Comparison of ENCODE assay signal across 22 cellular contexts in genomic region chr21:42230636-42231035, GRCh38. TPM values are rescaled to one million over a fixed set of nuclear protein-coding genes. Genes with fewer than 3 reads are reported as not detected.
A peak's percentile ranks its signal among the peaks of the same experiment; 100 is the strongest.
DNase-seq lines count a peak whose midpoint lies in the region; ATAC-seq and TF ChIP-seq lines count a peak whose summit lies in the region.
"Had no signal": no experiment of that assay in that cellular context is flagged by ENCODE, and none has a peak within 500 bp of the region (broad histone marks: within the 10 kb centered on the region; RNA-seq: fewer than 3 reads in every experiment).

No MANE protein-coding gene starts in this region.

- H3K27ac ChIP-seq in right lobe of liver, result peak overlapping the region in 2 of 3 donors; percentile 8 to 29
- H3K27ac ChIP-seq in stomach, result peak overlapping the region in 4 of 5 donors; percentile 1 to 91 (median 32)
- no peak overlapping the region for H3K27ac ChIP-seq in prostate gland
- H3K27ac ChIP-seq: ascending aorta had no signal

- no peak overlapping the region for H3K4me3 ChIP-seq in right lobe of liver
- no peak overlapping the region for H3K4me3 ChIP-seq in stomach
- H3K4me3 ChIP-seq in prostate gland, result no peak overlapping the region
- H3K4me3 ChIP-seq: ascending aorta, mucosa of descending colon had no signal

- CTCF ChIA-PET in activated CD8-positive, alpha-beta T cell treated with anti-CD3 and anti-CD28 coated beads for 36 hours (lab: Charles Lee), result interaction anchor here (1.7 to 2.8 kb wide), 4 partner anchors 7 to 85 kb away, joined by 7 to 15 read pairs (median 12); no protein-coding TSS in a partner anchor
- CTCF ChIA-PET in activated CD8-positive, alpha-beta T cell treated with anti-CD3 and anti-CD28 coated beads, Interleukin-2, amount 10 ng/mL, durations not matched to agents 7 days and 5 days (lab: Charles Lee), result interaction anchor here (1.0 to 5.0 kb wide), 5 partner anchors 8 to 66 kb away, joined by 3 to 46 read pairs (median 8); no protein-coding TSS in a partner anchor

- no peaks in the 10 kb centered on the region for H3K27me3 Mint-ChIP-seq in activated CD8-positive, alpha-beta T cell treated with anti-CD3 and anti-CD28 coated beads for 36 hours
- H3K27me3 Mint-ChIP-seq in activated CD8-positive, alpha-beta T cell treated with anti-CD3 and anti-CD28 coated beads, Interleukin-2, amount 10 ng/mL, durations not matched to agents 7 days and 5 days (ENCODE audit: low read depth), result no peaks in the 10 kb centered on the region
- H3K27me3 Mint-ChIP-seq in T-helper 17 cell, result no peaks in the 10 kb centered on the region
- H3K27me3 Mint-ChIP-seq: B cell had no signal

- H3K9me3 ChIP-seq in T-helper 17 cell (ENCODE audit: control insufficient read depth, low read length, poor library complexity, severe bottlenecking), result no peaks in the 10 kb centered on the region
- no peaks in the 10 kb centered on the region for H3K9me3 ChIP-seq in right lobe of liver
- H3K9me3 ChIP-seq in stomach, result no peaks in the 10 kb centered on the region
- H3K9me3 ChIP-seq in prostate gland, result no peaks in the 10 kb centered on the region
- H3K9me3 ChIP-seq: ascending aorta, mucosa of descending colon had no signal

- intact Hi-C loops in activated CD8-positive, alpha-beta T cell treated with anti-CD3 and anti-CD28 coated beads for 36 hours (cut with micrococcal nuclease), result loop anchor here (10.0 kb wide), 1 partner anchor 226 kb away; no protein-coding TSS in a partner anchor
- intact Hi-C loops in right lobe of liver (cut with DNase I) (no loop called here), stomach (cut with DNase I; ENCODE audit: low total_unique reads) (no loop called here), prostate gland (cut with DNase I) (no loop called here), posterior vena cava (cut with DNase I) (no loop called here)

- peaks cover 11% of the 10 kb centered on the region for H3K9me3 Mint-ChIP-seq in activated CD8-positive, alpha-beta T cell treated with anti-CD3 and anti-CD28 coated beads for 36 hours
- no peaks in the 10 kb centered on the region for H3K9me3 Mint-ChIP-seq in activated CD8-positive, alpha-beta T cell treated with anti-CD3 and anti-CD28 coated beads, Interleukin-2, amount 10 ng/mL, durations not matched to agents 7 days and 5 days (ENCODE audit: insufficient read depth)
- H3K9me3 Mint-ChIP-seq: activated naive CD4-positive, alpha-beta T cell treated with anti-CD3 and anti-CD28 coated beads for 36 hours; type B pancreatic cell had no signal

- no peak for ATAC-seq in activated CD8-positive, alpha-beta T cell treated with anti-CD3 and anti-CD28 coated beads for 36 hours
- no peak for ATAC-seq in activated CD8-positive, alpha-beta T cell treated with anti-CD3 and anti-CD28 coated beads, Interleukin-2, amount 10 ng/mL, durations not matched to agents 7 days and 5 days
- ATAC-seq in T-helper 17 cell, result no peak
- ATAC-seq in right lobe of liver, result no peak
- ATAC-seq: mucosa of descending colon, right cardiac atrium had no signal

- peaks cover 37% of the 10 kb centered on the region for H3K36me3 Mint-ChIP-seq in activated CD8-positive, alpha-beta T cell treated with anti-CD3 and anti-CD28 coated beads for 36 hours (ENCODE audit: low read depth)
- H3K36me3 Mint-ChIP-seq in activated CD8-positive, alpha-beta T cell treated with anti-CD3 and anti-CD28 coated beads, Interleukin-2, amount 10 ng/mL, durations not matched to agents 7 days and 5 days (ENCODE audit: low read depth), result peaks cover 27% of the 10 kb centered on the region
- peaks cover under 1% of the 10 kb centered on the region for H3K36me3 Mint-ChIP-seq in T-helper 17 cell (ENCODE audit: low read depth)
- H3K36me3 Mint-ChIP-seq: type B pancreatic cell had no signal

- no peak for DNase-seq in activated CD8-positive, alpha-beta T cell treated with anti-CD3 and anti-CD28 coated beads for 36 hours
- DNase-seq in activated CD8-positive, alpha-beta T cell treated with anti-CD3 and anti-CD28 coated beads, Interleukin-2, amount 10 ng/mL, durations not matched to agents 7 days and 5 days, result no peak
- DNase-seq in T-helper 17 cell (no peak), right lobe of liver (no peak), stomach (no peak), prostate gland (ENCODE audit: low spot score) (no peak), posterior vena cava (ENCODE audit: low spot score) (no peak), hippocampal formation (lab: John Stamatoyannopoulos, UW) (no peak)
- DNase-seq: activated naive CD4-positive, alpha-beta T cell treated with anti-CD3 and anti-CD28 coated beads for 36 hours; activated T-cell treated with anti-CD3 and anti-CD28 coated beads for 4 hours; DMS 273 treated with DMSO at 0.1 percent for 48 hours; NCI-H510A; nucleus accumbens; right cardiac atrium; stimulated activated naive CD4-positive, alpha-beta T cell; SW 1271 had no signal

- TF ChIP-seq POLR2A in right lobe of liver (IDR thresholded peaks at IDR 0.05), result no peak
- TF ChIP-seq POLR2A in stomach (IDR thresholded peaks at IDR 0.05), result no peak
- no peak for TF ChIP-seq POLR2A in prostate gland (IDR thresholded peaks at IDR 0.05)

- POLR2A ChIA-PET in activated CD8-positive, alpha-beta T cell treated with anti-CD3 and anti-CD28 coated beads for 36 hours (lab: Charles Lee), result interaction anchor here (1.0 to 9.6 kb wide), 6 partner anchors 8 to 78 kb away, joined by 3 to 110 read pairs (median 8); partner anchors contain the start of gene ABCG1
- POLR2A ChIA-PET in activated CD8-positive, alpha-beta T cell treated with anti-CD3 and anti-CD28 coated beads, Interleukin-2, amount 10 ng/mL, durations not matched to agents 7 days and 5 days (lab: Charles Lee), result interaction anchor here (2.9 kb wide), 1 partner anchor 11 kb away, joined by 26 read pairs; the partner anchor contains the start of gene ABCG1

- H3K27me3 ChIP-seq in right lobe of liver (no peaks in the 10 kb centered on the region), stomach (no peaks in the 10 kb centered on the region), prostate gland (replicated peaks; ENCODE audit: insufficient read depth) (no peaks in the 10 kb centered on the region)
- H3K27me3 ChIP-seq: ascending aorta had no signal

- 78% methylated on average over 10 of the region's 13 CpGs for WGBS in right lobe of liver (ENCODE audit: insufficient coverage, low coverage, low lambda C conversion rate, missing lambda C conversion rate)
- WGBS in stomach, 5 donors, result 79 to 86% (median 85%) methylated on average over 13 of the region's 13 CpGs
- WGBS in prostate gland, result 60% methylated on average over 13 of the region's 13 CpGs

- no peak overlapping the region for H3K4me3 Mint-ChIP-seq in activated CD8-positive, alpha-beta T cell treated with anti-CD3 and anti-CD28 coated beads for 36 hours
- H3K4me3 Mint-ChIP-seq in activated CD8-positive, alpha-beta T cell treated with anti-CD3 and anti-CD28 coated beads, Interleukin-2, amount 10 ng/mL, durations not matched to agents 7 days and 5 days, result no peak overlapping the region
- H3K4me3 Mint-ChIP-seq in T-helper 17 cell, result no peak overlapping the region
- H3K4me3 Mint-ChIP-seq: activated naive CD4-positive, alpha-beta T cell treated with anti-CD3 and anti-CD28 coated beads for 36 hours; B cell; type B pancreatic cell had no signal

- H3K4me1 ChIP-seq in right lobe of liver (peaks cover 0 to 30% (median 13%) of the 10 kb centered on the region in 4 donors), stomach (peaks cover 55 to 92% (median 70%) of the 10 kb centered on the region in 4 donors), prostate gland (replicated peaks) (peaks cover 25% of the 10 kb centered on the region)

- no peak for TF ChIP-seq CTCF in activated CD8-positive, alpha-beta T cell treated with anti-CD3 and anti-CD28 coated beads for 36 hours (IDR thresholded peaks at IDR 0.05)
- TF ChIP-seq CTCF in right lobe of liver (IDR thresholded peaks at IDR 0.05), result no peak
- TF ChIP-seq CTCF in stomach (IDR thresholded peaks at IDR 0.05), result no peak
- no peak for TF ChIP-seq CTCF in prostate gland (IDR thresholded peaks at IDR 0.05)

- TF ChIP-seq EP300 in stomach (IDR thresholded peaks at IDR 0.05), result no peak

- no peaks in the 10 kb centered on the region for H3K36me3 ChIP-seq in right lobe of liver
- peaks cover 0 to 18% (median 12%) of the 10 kb centered on the region in 4 donors for H3K36me3 ChIP-seq in stomach
- no peaks in the 10 kb centered on the region for H3K36me3 ChIP-seq in prostate gland
- H3K36me3 ChIP-seq: ascending aorta had no signal

- peak overlapping the region; percentile 61 for H3K27ac Mint-ChIP-seq in activated CD8-positive, alpha-beta T cell treated with anti-CD3 and anti-CD28 coated beads for 36 hours
- H3K27ac Mint-ChIP-seq in activated CD8-positive, alpha-beta T cell treated with anti-CD3 and anti-CD28 coated beads, Interleukin-2, amount 10 ng/mL, durations not matched to agents 7 days and 5 days, result no peak overlapping the region
- H3K27ac Mint-ChIP-seq in T-helper 17 cell, result peak overlapping the region; percentile 99
- H3K27ac Mint-ChIP-seq: type B pancreatic cell had no signal

- peaks cover 91% of the 10 kb centered on the region for H3K4me1 Mint-ChIP-seq in activated CD8-positive, alpha-beta T cell treated with anti-CD3 and anti-CD28 coated beads for 36 hours (ENCODE audit: low read depth)
- peaks cover 92% of the 10 kb centered on the region for H3K4me1 Mint-ChIP-seq in activated CD8-positive, alpha-beta T cell treated with anti-CD3 and anti-CD28 coated beads, Interleukin-2, amount 10 ng/mL, durations not matched to agents 7 days and 5 days (ENCODE audit: low read depth)
- H3K4me1 Mint-ChIP-seq in T-helper 17 cell, result peaks cover 45% of the 10 kb centered on the region

RNA-seq across cellular contexts. Expression of gene ABCG1, which starts 11.7 kb away (rescaled TPM):
- total RNA-seq in activated CD8-positive, alpha-beta T cell treated with anti-CD3 and anti-CD28 coated beads for 36 hours, result 10 to 100 TPM; 12.1 to 12.7 TPM
- total RNA-seq in activated CD8-positive, alpha-beta T cell treated with anti-CD3 and anti-CD28 coated beads, Interleukin-2, amount 10 ng/mL, durations not matched to agents 7 days and 5 days, result 1 to 10 TPM; 6.7 to 8.0 TPM
- 10 to 100 TPM; 43.4 to 75.0 TPM for total RNA-seq in T-helper 17 cell
- 1 to 10 TPM; 3.3 to 9.8 (median 4.8) TPM for total RNA-seq in right lobe of liver
- total RNA-seq in stomach, result 10 to 100 TPM in 4 of 5 donors, 1 to 10 TPM in 1; 4.1 to 65.9 (median 31.6) TPM
- polyA plus RNA-seq in stomach, result 1 to 10 TPM; 3.1 to 4.7 (median 4.2) TPM
- 10 to 100 TPM; 22.7 to 28.3 TPM for total RNA-seq in prostate gland
- total RNA-seq in posterior vena cava, result 10 to 100 TPM; 11.8 to 12.4 TPM
- total RNA-seq: HT1080, LHCN-M2 had no signal

Comparison
In these comparisons a context has a peak if more than half of its experiments do, and no peak if none do; other contexts are left out.
1. H3K27ac ChIP-seq: peak in right lobe of liver (2 of 3) and stomach (4 of 5); none in prostate gland (0 of 2).